ENCODE assay signal across 9 cellular contexts in the genomic region with DNA sequence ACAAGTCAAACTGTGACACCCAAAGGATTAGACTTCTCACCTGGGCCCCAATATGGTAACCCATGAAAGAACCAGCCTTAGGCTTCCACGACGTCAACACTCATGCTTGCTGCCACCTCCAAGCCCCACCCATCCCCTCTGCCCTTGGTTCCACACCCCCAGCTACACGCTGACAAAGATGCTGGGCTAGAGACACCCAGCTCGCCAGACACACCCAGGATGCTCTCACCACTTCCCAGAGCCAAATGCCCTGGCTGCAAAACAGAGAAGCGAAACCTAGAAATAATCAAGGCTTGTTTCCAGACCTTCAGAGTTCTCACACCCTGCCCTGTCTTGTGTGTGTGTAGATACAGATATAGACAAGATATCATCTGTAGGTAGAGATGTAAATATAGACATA. TPM values are rescaled to one million over a fixed set of nuclear protein-coding genes. Genes with fewer than 3 reads are reported as not detected.
DNase-seq lines count a peak whose midpoint lies in the region; ATAC-seq and TF ChIP-seq lines count a peak whose summit lies in the region.
"Had no signal": no experiment of that assay in that cellular context is flagged by ENCODE, and none has a peak within 500 bp of the region (broad histone marks: within the 10 kb centered on the region; RNA-seq: fewer than 3 reads in every experiment).

No MANE protein-coding gene starts in this region.

- CTCF ChIA-PET in CD8-positive, alpha-beta T cell (lab: Charles Lee), result no interaction called here
- CTCF ChIA-PET in HEK293 (lab: Yijun Ruan, JAX), result no interaction called here

- H3K27ac ChIP-seq in CD8-positive, alpha-beta T cell (ENCODE audit: low read depth, low read length), result no peak overlapping the region
- H3K27ac ChIP-seq in HEK293 (ENCODE audit: extremely low read depth, low read depth, low read length) (no peak overlapping the region), lower lobe of right lung (no peak overlapping the region)
- H3K27ac ChIP-seq: neural progenitor cell had no signal

- POLR2A ChIA-PET in CD8-positive, alpha-beta T cell (lab: Charles Lee), result interaction anchor here (0.6 kb wide), 1 partner anchor 25 kb away, joined by 3 read pairs; no protein-coding TSS in a partner anchor
- POLR2A ChIA-PET in HEK293 (lab: Yijun Ruan, JAX), result no interaction called here

- peak in 4 of 7 experiments; percentile 18 to 53 (median 38) for DNase-seq in CD8-positive, alpha-beta T cell
- peak; percentile 40 for DNase-seq in activated CD4-positive, alpha-beta T cell treated with anti-CD3 and anti-CD28 coated beads, Interleukin-2, amount 50 U/mL, for 1 hour
- peak; percentile 58 for DNase-seq in lower lobe of right lung
- DNase-seq in superior temporal gyrus (ENCODE audit: extremely low spot score), result no peak

- peak overlapping the region; percentile 72 for H3K27ac Mint-ChIP-seq in CD8-positive, alpha-beta T cell
- H3K27ac Mint-ChIP-seq: neural progenitor cell had no signal

- H3K36me3 ChIP-seq in CD8-positive, alpha-beta T cell (ENCODE audit: insufficient read depth, low read length), result no peaks in the 10 kb centered on the region
- no peaks in the 10 kb centered on the region for H3K36me3 ChIP-seq in HEK293 (ENCODE audit: control insufficient read depth in 2 of 2, insufficient read depth in 1 of 2, low read length in 2 of 2)
- no peaks in the 10 kb centered on the region for H3K36me3 ChIP-seq in lower lobe of right lung
- H3K36me3 ChIP-seq: neural progenitor cell had no signal

- no peaks in the 10 kb centered on the region for H3K9me3 Mint-ChIP-seq in CD8-positive, alpha-beta T cell
- H3K9me3 Mint-ChIP-seq: neural progenitor cell had no signal

- H3K4me1 ChIP-seq in CD8-positive, alpha-beta T cell (ENCODE audit: insufficient read depth, low read length), result peaks cover 5% of the 10 kb centered on the region
- H3K4me1 ChIP-seq in HEK293 (ENCODE audit: control insufficient read depth, insufficient read depth, low read length), result no peaks in the 10 kb centered on the region
- no peaks in the 10 kb centered on the region for H3K4me1 ChIP-seq in lower lobe of right lung
- H3K4me1 ChIP-seq: neural progenitor cell had no signal

- intact Hi-C loops in CD8-positive, alpha-beta T cell (cut with DNase I, micrococcal nuclease), result no loop called here
- intact Hi-C loops in lower lobe of right lung (cut with DNase I), result no loop called here

- H3K4me3 ChIP-seq in CD8-positive, alpha-beta T cell (ENCODE audit: low read depth, low read length), result no peak overlapping the region
- H3K4me3 ChIP-seq in HEK293 (ENCODE audit: low read depth, low read length) (no peak overlapping the region), lower lobe of right lung (no peak overlapping the region)
- H3K4me3 ChIP-seq: neural progenitor cell had no signal

- no peak overlapping the region for H3K4me3 Mint-ChIP-seq in CD8-positive, alpha-beta T cell
- H3K4me3 Mint-ChIP-seq: neural progenitor cell had no signal

- peaks cover 2% of the 10 kb centered on the region for H3K27me3 Mint-ChIP-seq in CD8-positive, alpha-beta T cell (ENCODE audit: low read depth)

- peak; percentile 84 for ATAC-seq in CD8-positive, alpha-beta T cell
- ATAC-seq in lower lobe of right lung, result peak; percentile 56 to 84
- ATAC-seq in HG02973 (IDR thresholded peaks at IDR 0.05; ENCODE audit: unreplicated experiment), result no peak
- no peak for ATAC-seq in GM21367 (IDR thresholded peaks at IDR 0.05; ENCODE audit: unreplicated experiment)
- ATAC-seq in GM18505 (IDR thresholded peaks at IDR 0.05; ENCODE audit: unreplicated experiment), result no peak

- TF ChIP-seq CTCF in CD8-positive, alpha-beta T cell (IDR thresholded peaks at IDR 0.05), result no peak
- no peak for TF ChIP-seq CTCF in HEK293 (tag by site-specific recombination; IDR thresholded peaks at IDR 0.05)
- TF ChIP-seq CTCF in lower lobe of right lung (IDR thresholded peaks at IDR 0.05), result no peak

- H3K27me3 ChIP-seq in CD8-positive, alpha-beta T cell (ENCODE audit: insufficient read depth, low read length), result no peaks in the 10 kb centered on the region
- no peaks in the 10 kb centered on the region for H3K27me3 ChIP-seq in lower lobe of right lung (ENCODE audit: low read depth)
- H3K27me3 ChIP-seq: neural progenitor cell had no signal

- no peaks in the 10 kb centered on the region for H3K36me3 Mint-ChIP-seq in CD8-positive, alpha-beta T cell
- H3K36me3 Mint-ChIP-seq: neural progenitor cell had no signal

- H3K4me1 Mint-ChIP-seq in CD8-positive, alpha-beta T cell (ENCODE audit: low read depth), result peaks cover 4% of the 10 kb centered on the region
- H3K4me1 Mint-ChIP-seq: neural progenitor cell had no signal

- TF ChIP-seq POLR2A in GM18505 (IDR thresholded peaks at IDR 0.05; ENCODE audit: borderline replicate concordance, extremely low read depth, insufficient read depth, insufficient read length), result no peak

- H3K9me3 ChIP-seq in CD8-positive, alpha-beta T cell (ENCODE audit: low read length), result no peaks in the 10 kb centered on the region
- no peaks in the 10 kb centered on the region for H3K9me3 ChIP-seq in HEK293 (ENCODE audit: control insufficient read depth, insufficient read depth, low read depth, low read length)
- H3K9me3 ChIP-seq in lower lobe of right lung, result no peaks in the 10 kb centered on the region

TF ChIP-seq in HEK293, 187 proteins besides CTCF, POLR2A, EP300 and RAD21:
- TF ChIP-seq OSR2 (tag by site-specific recombination; IDR thresholded peaks at IDR 0.05) (no peak), KLF1 (tag by site-specific recombination; IDR thresholded peaks at IDR 0.05) (peak; percentile 60)

RNA-seq across cellular contexts. Expression of a gene that starts 26.0 kb away (rescaled TPM):
- total RNA-seq in CD8-positive, alpha-beta T cell, result 1 to 10 TPM; 4.2 to 4.3 TPM
- 43.2 TPM for total RNA-seq in lower lobe of right lung

Comparison
In these comparisons a context has a peak if more than half of its experiments do, and no peak if none do; other contexts are left out.
1. ATAC-seq: peak in CD8-positive, alpha-beta T cell (single experiment) and lower lobe of right lung (2 of 2); none in HG02973 (single experiment), GM21367 (single experiment) and GM18505 (single experiment).